ENCODE assay signal across 23 cellular contexts in the genomic region with DNA sequence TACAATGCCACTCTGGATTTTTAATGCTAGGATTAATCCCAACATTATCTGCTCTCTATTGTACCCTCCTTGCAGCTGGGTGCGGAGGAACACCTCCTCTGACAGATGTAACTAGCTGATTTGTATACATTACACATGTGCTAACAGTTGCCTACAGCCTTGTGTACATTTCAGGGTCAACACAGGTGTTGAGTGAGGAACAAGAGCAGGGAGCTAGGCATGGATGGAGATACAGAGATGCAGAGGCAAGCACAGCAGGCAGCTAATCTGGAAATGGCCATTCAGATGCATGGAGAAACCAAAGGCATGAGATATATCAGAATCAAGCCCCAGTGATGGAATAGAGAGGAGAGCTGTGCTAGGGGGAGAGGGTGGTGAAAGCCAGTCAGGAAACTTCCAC.
DNase-seq lines count a peak whose midpoint lies in the region; ATAC-seq and TF ChIP-seq lines count a peak whose summit lies in the region.
"Had no signal": no experiment of that assay in that cellular context is flagged by ENCODE, and none has a peak within 500 bp of the region (broad histone marks: within the 10 kb centered on the region; RNA-seq: fewer than 3 reads in every experiment).

No MANE protein-coding gene starts in this region.

- no peaks in the 10 kb centered on the region for H3K36me3 Mint-ChIP-seq in activated CD4-positive, alpha-beta T cell treated with anti-CD3 and anti-CD28 coated beads for 36 hours (ENCODE audit: low read depth)
- H3K36me3 Mint-ChIP-seq: CD14-positive monocyte; CD4-positive, alpha-beta memory T cell; IgD-negative memory B cell had no signal

- H3K27me3 Mint-ChIP-seq in activated CD4-positive, alpha-beta T cell treated with anti-CD3 and anti-CD28 coated beads for 36 hours: peaks cover 7% of the 10 kb centered on the region

- H3K4me3 ChIP-seq in esophagus muscularis mucosa: no peak overlapping the region
- H3K4me3 ChIP-seq: A549, BLaER1, GM23338 had no signal

- no peak overlapping the region for H3K4me3 Mint-ChIP-seq in activated CD4-positive, alpha-beta T cell treated with anti-CD3 and anti-CD28 coated beads for 36 hours
- H3K4me3 Mint-ChIP-seq: CD14-positive monocyte; CD4-positive, alpha-beta memory T cell; GM23338; HFFc6; IgD-negative memory B cell had no signal

- WGBS in esophagus muscularis mucosa: 83% methylated on average over 1 of the region's 1 CpG

- H3K9me3 Mint-ChIP-seq in activated CD4-positive, alpha-beta T cell treated with anti-CD3 and anti-CD28 coated beads for 36 hours (ENCODE audit: low read depth): no peaks in the 10 kb centered on the region
- H3K9me3 Mint-ChIP-seq: GM23338, HFFc6, IgD-negative memory B cell had no signal

- CTCF ChIA-PET in activated CD4-positive, alpha-beta T cell treated with anti-CD3 and anti-CD28 coated beads for 36 hours (lab: Charles Lee): no interaction called here

- no peaks in the 10 kb centered on the region for H3K9me3 ChIP-seq in esophagus muscularis mucosa
- H3K9me3 ChIP-seq: A549 had no signal

- POLR2A ChIA-PET in activated CD4-positive, alpha-beta T cell treated with anti-CD3 and anti-CD28 coated beads for 36 hours (lab: Charles Lee): no interaction called here

- no peaks in the 10 kb centered on the region for H3K4me1 Mint-ChIP-seq in activated CD4-positive, alpha-beta T cell treated with anti-CD3 and anti-CD28 coated beads for 36 hours
- H3K4me1 Mint-ChIP-seq: CD14-positive monocyte; CD4-positive, alpha-beta memory T cell; GM23338; IgD-negative memory B cell had no signal

- peaks cover 0 to 9% (median 7%) of the 10 kb centered on the region in 4 donors for H3K4me1 ChIP-seq in esophagus muscularis mucosa
- H3K4me1 ChIP-seq: A549 had no signal

- no peak for TF ChIP-seq EP300 in esophagus muscularis mucosa (IDR thresholded peaks at IDR 0.05)

- no peaks in the 10 kb centered on the region for H3K36me3 ChIP-seq in esophagus muscularis mucosa
- H3K36me3 ChIP-seq: BLaER1 had no signal

- H3K27ac Mint-ChIP-seq in activated CD4-positive, alpha-beta T cell treated with anti-CD3 and anti-CD28 coated beads for 36 hours: no peak overlapping the region
- H3K27ac Mint-ChIP-seq: CD14-positive monocyte; CD4-positive, alpha-beta memory T cell; GM23338; HFFc6; IgD-negative memory B cell had no signal

- TF ChIP-seq POLR2A in esophagus muscularis mucosa (IDR thresholded peaks at IDR 0.05; ENCODE audit: low read depth): no peak

- intact Hi-C loops in esophagus muscularis mucosa (cut with DNase I): no loop called here
- intact Hi-C loops in activated CD4-positive, alpha-beta T cell treated with anti-CD3 and anti-CD28 coated beads for 36 hours (cut with DNase I, micrococcal nuclease): no loop called here

- TF ChIP-seq CTCF in esophagus muscularis mucosa (IDR thresholded peaks at IDR 0.05): no peak

- no peak overlapping the region for H3K27ac ChIP-seq in esophagus muscularis mucosa (replicated peaks in 1 of 4)
- H3K27ac ChIP-seq: 22Rv1, A549, BLaER1 had no signal

- H3K27me3 ChIP-seq in esophagus muscularis mucosa: no peaks in the 10 kb centered on the region
- H3K27me3 ChIP-seq: BLaER1 had no signal

- DNase-seq in NCI-H748 (lab: John Stamatoyannopoulos, UW; ENCODE audit: unreplicated experiment) (peak; percentile 59), NCI-H748 treated with DMSO at 0.1 percent for 48 hours (lab: John Stamatoyannopoulos, UW) (no peak), NCI-H146 treated with DMSO at 0.1 percent for 48 hours (lab: John Stamatoyannopoulos, UW; ENCODE audit: unreplicated experiment) (peak; percentile 13), NCI-H82 (lab: John Stamatoyannopoulos, UW) (peak; percentile 57), esophagus muscularis mucosa (ENCODE audit: extremely low spot score) (peak; percentile 90), NCI-H2081 treated with DMSO at 0.1 percent for 48 hours (lab: John Stamatoyannopoulos, UW) (no peak)
- DNase-seq in activated CD4-positive, alpha-beta T cell treated with anti-CD3 and anti-CD28 coated beads for 36 hours: no peak
- DNase-seq: CD4-positive, alpha-beta memory T cell; COR-L47; DMS 273 treated with DMSO at 0.1 percent for 48 hours; DMS79; GDM1; H7; HFFc6 had no signal

- no peak for ATAC-seq in activated CD4-positive, alpha-beta T cell treated with anti-CD3 and anti-CD28 coated beads for 36 hours
- no peak for ATAC-seq in GM18867 (IDR thresholded peaks at IDR 0.05; ENCODE audit: unreplicated experiment)
- ATAC-seq: A549, GM23338, HCT116, HepG2 had no signal

Comparison
In these comparisons a context has a peak if more than half of its experiments do, and no peak if none do; other contexts are left out.
1. DNase-seq: peak in NCI-H748 (single experiment), NCI-H146 treated with DMSO at 0.1 percent for 48 hours (single experiment), NCI-H82 (single experiment) and esophagus muscularis mucosa (single experiment); none in NCI-H748 treated with DMSO at 0.1 percent for 48 hours (single experiment), NCI-H2081 treated with DMSO at 0.1 percent for 48 hours (single experiment) and activated CD4-positive, alpha-beta T cell treated with anti-CD3 and anti-CD28 coated beads for 36 hours (single experiment).